ENCODE assay signal across 8 cellular contexts in the genomic region with DNA sequence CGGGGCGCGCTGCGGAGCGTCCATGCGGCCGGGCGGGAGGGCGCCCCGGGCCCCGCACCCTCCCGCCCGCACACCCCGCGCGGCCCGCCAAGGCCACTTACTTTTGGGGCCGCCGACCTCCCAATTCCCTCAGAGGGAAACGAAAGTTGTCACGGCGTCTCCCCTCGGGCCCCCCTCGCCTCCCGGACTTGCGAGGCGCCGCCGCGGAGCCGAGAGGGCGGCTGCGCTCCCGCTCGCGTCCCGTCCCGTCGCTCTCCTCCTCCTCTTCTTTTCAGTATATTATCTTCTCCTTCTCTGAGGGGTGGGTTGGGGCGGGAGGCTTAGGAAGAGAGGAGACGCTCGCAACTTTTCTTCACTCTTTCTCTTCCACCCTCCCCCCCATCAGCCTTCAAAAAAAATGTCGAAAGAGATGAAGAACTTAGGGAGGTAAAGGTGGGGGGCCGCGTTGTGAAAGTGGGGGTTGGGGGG. TPM values are rescaled to one million over a fixed set of nuclear protein-coding genes. Genes with fewer than 3 reads are reported as not detected.
DNase-seq lines count a peak whose midpoint lies in the region; ATAC-seq and TF ChIP-seq lines count a peak whose summit lies in the region.

No MANE protein-coding gene starts in this region.

- H3K4me3 ChIP-seq in Caco-2 (ENCODE audit: low read depth, low read length) (peak overlapping the region; percentile 78), dorsolateral prefrontal cortex (peak overlapping the region; percentile 43 to 94 (median 79)), lung (peak overlapping the region; percentile 82), subcutaneous abdominal adipose tissue (ENCODE audit: low read depth in 1 of 5, low read length in 5 of 5) (peak overlapping the region; percentile 64 to 88 (median 84))

- 0 to 1% methylated on average over 34 to 45 of the region's 45 CpGs for WGBS in lung, 2 donors

- peaks cover 15% of the 10 kb centered on the region for H3K9me3 Mint-ChIP-seq in Caco-2 (ENCODE audit: unreplicated experiment)

- no TSS peak for BruUV-seq in Caco-2 (replicated peaks; lab: Mats Ljungman, UMichigan)

- peak overlapping the region; percentile 86 for H3K27ac Mint-ChIP-seq in Caco-2 (ENCODE audit: unreplicated experiment)

- DNase-seq in Caco-2 (peak in 1 of 2 experiments; percentile 47), HK-2 (ENCODE audit: unreplicated experiment) (peak; percentile 37), dorsolateral prefrontal cortex (peak in 4 of 10 donors; percentile 8 to 47 (median 19)), lung (ENCODE audit: low spot score) (peak; percentile 31)
- DNase-seq in activated CD4-positive, alpha-beta T cell treated with anti-CD3 and anti-CD28 coated beads for 4 hours, result peak; percentile 24 to 25

- H3K4me1 ChIP-seq in Caco-2 (peaks cover 33% of the 10 kb centered on the region), lung (ENCODE audit: control insufficient read depth in 2 of 2, insufficient read depth in 2 of 2, low read length in 2 of 2) (peaks cover 0 to 19% of the 10 kb centered on the region in 2 donors), subcutaneous abdominal adipose tissue (ENCODE audit: control insufficient read depth in 5 of 5, insufficient read depth in 5 of 5, low read length in 5 of 5) (peaks cover 0 to 28% (median 24%) of the 10 kb centered on the region in 5 donors)

- H3K4me3 Mint-ChIP-seq in Caco-2 (ENCODE audit: unreplicated experiment), result peak overlapping the region; percentile 79

- peaks cover 30% of the 10 kb centered on the region for H3K4me1 Mint-ChIP-seq in Caco-2 (ENCODE audit: low read depth, unreplicated experiment)

- CTCF ChIA-PET in Caco-2 (lab: Charles Lee), result interaction anchor here (1.2 to 1.3 kb wide), 2 partner anchors 8 to 158 kb away, joined by 3 to 7 read pairs; no protein-coding TSS in a partner anchor

- TF ChIP-seq CTCF in Caco-2 (IDR thresholded peaks at IDR 0.05; ENCODE audit: insufficient read depth in 1 of 2, low read depth in 1 of 2, low read length in 1 of 2, severe bottlenecking in 1 of 2, unreplicated experiment in 1 of 2), result no peak
- TF ChIP-seq CTCF in dorsolateral prefrontal cortex (IDR thresholded peaks at IDR 0.05 in 54 of 56, conservative IDR thresholded peaks at IDR 0.05 in 2 of 56; ENCODE audit: low read depth in 1 of 56, partially characterized antibody in 56 of 56), result peak in 3 of 56 donors; percentile 3 to 10 (median 7)
- TF ChIP-seq CTCF in lung (IDR thresholded peaks at IDR 0.05; ENCODE audit: control extremely low read depth, extremely low read depth), result no peak

- H3K36me3 Mint-ChIP-seq in Caco-2 (ENCODE audit: insufficient read depth, unreplicated experiment), result peaks cover 56% of the 10 kb centered on the region

- H3K9me3 ChIP-seq in Caco-2 (peaks cover 3% of the 10 kb centered on the region; the same call in 1 of the 2 replicates), lung (ENCODE audit: control insufficient read depth in 2 of 2, insufficient read depth in 1 of 2, low read length in 1 of 2) (no peaks in the 10 kb centered on the region), subcutaneous abdominal adipose tissue (ENCODE audit: control insufficient read depth in 5 of 5, low read length in 5 of 5) (peaks cover 0 to 2% (median 0%) of the 10 kb centered on the region in 5 donors)

- POLR2A ChIA-PET in Caco-2 (lab: Charles Lee), result interaction anchor here (0.6 to 1.5 kb wide), 4 partner anchors 35 to 205 kb away, joined by 3 to 6 read pairs (median 4); partner anchors contain the start of gene BORCS5

- intact Hi-C loops in Caco-2 (cut with micrococcal nuclease; ENCODE audit: unreplicated experiment) (loop anchor here (1.0 to 5.0 kb wide), 8 partner anchors 56 to 177 kb away; partner anchors contain the start of genes CDKN1B and GPR19), dorsolateral prefrontal cortex (cut with DNase I) (loop anchor here (1.0 to 5.0 kb wide), 9 partner anchors 39 to 295 kb away; partner anchors contain the start of genes CREBL2 (in 2 of the 2), GPR19 (in 2 of the 2) and LRP6 (in 1 of the 2))

- H3K36me3 ChIP-seq in Caco-2 (ENCODE audit: control insufficient read depth, insufficient read depth, low read length) (no peaks in the 10 kb centered on the region; the same call in 1 of the 2 replicates), lung (ENCODE audit: control insufficient read depth in 2 of 2, insufficient read depth in 2 of 2, low read length in 2 of 2) (no peaks in the 10 kb centered on the region), subcutaneous abdominal adipose tissue (ENCODE audit: control insufficient read depth in 5 of 5, insufficient read depth in 5 of 5, low read length in 5 of 5) (no peaks in the 10 kb centered on the region)

- peak overlapping the region; percentile 93 to 100 (median 99) for H3K27ac ChIP-seq in dorsolateral prefrontal cortex
- H3K27ac ChIP-seq in lung (ENCODE audit: low read depth in 1 of 2, low read length in 1 of 2), result peak overlapping the region; percentile 99 to 100
- H3K27ac ChIP-seq in subcutaneous abdominal adipose tissue (ENCODE audit: low read depth, low read length), result peak overlapping the region; percentile 100

- H3K9ac ChIP-seq in subcutaneous abdominal adipose tissue (ENCODE audit: low read length in 5 of 5), result peak overlapping the region; percentile 63 to 99 (median 97)

- H3K27me3 Mint-ChIP-seq in Caco-2 (ENCODE audit: insufficient read depth, unreplicated experiment), result no peaks in the 10 kb centered on the region

- ATAC-seq in lung (ENCODE audit: insufficient read depth, low FRiP score), result no peak
- no peak for ATAC-seq in HG03159 (IDR thresholded peaks at IDR 0.05; ENCODE audit: unreplicated experiment)
- no peak for ATAC-seq in GM21825 (IDR thresholded peaks at IDR 0.05; ENCODE audit: unreplicated experiment)

- no peaks in the 10 kb centered on the region for H3K27me3 ChIP-seq in Caco-2 (replicated peaks; ENCODE audit: control insufficient read depth, insufficient read depth, low read length)
- no peaks in the 10 kb centered on the region for H3K27me3 ChIP-seq in dorsolateral prefrontal cortex
- no peaks in the 10 kb centered on the region for H3K27me3 ChIP-seq in lung (ENCODE audit: control insufficient read depth, insufficient read depth)
- no peaks in the 10 kb centered on the region for H3K27me3 ChIP-seq in subcutaneous abdominal adipose tissue (ENCODE audit: control insufficient read depth in 5 of 5, insufficient read depth in 4 of 5, low read length in 5 of 5)

RNA-seq across cellular contexts. Expression of gene DUSP16, which starts 0.6 kb away (rescaled TPM):
- total RNA-seq in Caco-2 (2022) (63.9 and 76.8 TPM in 2 replicates), dorsolateral prefrontal cortex (10 to 100 TPM; 12.2 to 57.9 (median 21.4) TPM), lung (10 to 100 TPM; 27.6 to 40.0 TPM)
- 10 to 100 TPM; 11.1 to 24.1 TPM for polyA plus RNA-seq in lung

RNA-seq across cellular contexts. Expression of gene CREBL2, which starts 49.6 kb away (rescaled TPM):
- total RNA-seq in Caco-2 (2022) (25.0 and 26.3 TPM in 2 replicates), dorsolateral prefrontal cortex (10 to 100 TPM; 26.6 to 75.3 (median 48.9) TPM), lung (10 to 100 TPM; 32.2 to 50.5 TPM)
- 10 to 100 TPM; 18.3 to 23.1 TPM for polyA plus RNA-seq in lung
